11 cellular contexts compared by ENCODE assay signal in the genomic region with DNA sequence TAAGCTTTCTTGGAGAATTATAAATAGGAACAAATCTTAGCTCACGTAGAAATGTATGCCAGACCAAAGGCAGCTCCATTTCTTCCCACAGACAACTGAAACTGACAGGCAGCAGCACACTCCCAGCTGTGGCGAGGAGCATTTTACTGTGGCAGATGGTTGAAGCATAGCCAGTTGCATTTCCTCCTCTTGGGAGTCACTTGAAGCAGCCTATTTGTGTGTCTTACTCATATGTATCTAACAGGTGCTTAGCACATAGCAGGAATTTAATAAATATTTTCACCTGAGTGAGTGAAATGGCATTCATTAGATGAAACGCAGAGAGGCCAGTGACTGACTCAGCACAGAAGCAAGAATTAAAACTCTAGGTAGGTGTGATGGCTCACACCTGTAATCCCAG. TPM values are rescaled to one million over a fixed set of nuclear protein-coding genes. Genes with fewer than 3 reads are reported as not detected.
DNase-seq lines count a peak whose midpoint lies in the region; ATAC-seq and TF ChIP-seq lines count a peak whose summit lies in the region.
"Had no signal": no experiment of that assay in that cellular context is flagged by ENCODE, and none has a peak within 500 bp of the region (broad histone marks: within the 10 kb centered on the region; RNA-seq: fewer than 3 reads in every experiment).

No MANE protein-coding gene starts in this region.

- peaks cover 3 to 6% (median 5%) of the 10 kb centered on the region in 3 donors for H3K36me3 Mint-ChIP-seq in naive thymus-derived CD8-positive, alpha-beta T cell

- H3K27me3 ChIP-seq in RWPE2 (ENCODE audit: insufficient read depth, poor library complexity, severe bottlenecking) (no peaks in the 10 kb centered on the region), parathyroid adenoma (ENCODE audit: control insufficient read depth, insufficient read depth, low read length) (no peaks in the 10 kb centered on the region), colonic mucosa (no peaks in the 10 kb centered on the region)

- no peak for TF ChIP-seq CTCF in RWPE2 (IDR thresholded peaks at IDR 0.05; ENCODE audit: poor library complexity, severe bottlenecking)
- no peak for TF ChIP-seq CTCF in parathyroid adenoma (IDR thresholded peaks at IDR 0.05)
- no peak for TF ChIP-seq CTCF in colonic mucosa (IDR thresholded peaks at IDR 0.05)

- no peaks in the 10 kb centered on the region for H3K4me1 ChIP-seq in RWPE2 (ENCODE audit: insufficient read depth, poor library complexity, severe bottlenecking)
- H3K4me1 ChIP-seq in parathyroid adenoma, result no peaks in the 10 kb centered on the region
- peaks cover 4% of the 10 kb centered on the region for H3K4me1 ChIP-seq in colonic mucosa

- ATAC-seq in GM19043 (IDR thresholded peaks at IDR 0.05; ENCODE audit: low read depth, unreplicated experiment) (peak; percentile 57), HG02973 (IDR thresholded peaks at IDR 0.05; ENCODE audit: unreplicated experiment) (peak; percentile 61), RWPE2 (ENCODE audit: low read depth) (peak; percentile 47), GM18861 (IDR thresholded peaks at IDR 0.05; ENCODE audit: unreplicated experiment) (no peak)
- ATAC-seq in naive thymus-derived CD8-positive, alpha-beta T cell, result no peak

- no peaks in the 10 kb centered on the region for H3K79me2 ChIP-seq in parathyroid adenoma

- no peak overlapping the region for H3K27ac ChIP-seq in RWPE2 (ENCODE audit: poor library complexity, severe bottlenecking)
- no peak overlapping the region for H3K27ac ChIP-seq in parathyroid adenoma
- no peak overlapping the region for H3K27ac ChIP-seq in colonic mucosa

- H3K4me1 Mint-ChIP-seq in naive thymus-derived CD8-positive, alpha-beta T cell, result no peaks in the 10 kb centered on the region

- H3K9ac ChIP-seq in parathyroid adenoma (no peak overlapping the region), colonic mucosa (ENCODE audit: low read depth in 2 of 2, low read length in 2 of 2) (no peak overlapping the region)
- H3K9ac ChIP-seq: SK-N-SH had no signal

- peaks cover 0 to 9% (median 6%) of the 10 kb centered on the region in 9 donors for H3K9me3 Mint-ChIP-seq in naive thymus-derived CD8-positive, alpha-beta T cell

- H3K27me3 Mint-ChIP-seq in naive thymus-derived CD8-positive, alpha-beta T cell, result peaks cover 0 to 3% (median 0%) of the 10 kb centered on the region in 5 donors
- H3K27me3 Mint-ChIP-seq: stimulated activated naive CD8-positive, alpha-beta T cell treated with anti-CD3 and anti-CD28 coated beads, Interleukin-15, Interleukin-2, amounts not matched to agents 100 ng/mL and 50 ng/mL, for 24 hours had no signal

- no peak overlapping the region for H3K4me3 Mint-ChIP-seq in naive thymus-derived CD8-positive, alpha-beta T cell
- H3K4me3 Mint-ChIP-seq: stimulated activated naive CD8-positive, alpha-beta T cell treated with anti-CD3 and anti-CD28 coated beads, Interleukin-15, Interleukin-2, amounts not matched to agents 100 ng/mL and 50 ng/mL, for 24 hours had no signal

- no peak overlapping the region for H3K27ac Mint-ChIP-seq in naive thymus-derived CD8-positive, alpha-beta T cell
- H3K27ac Mint-ChIP-seq: stimulated activated naive CD8-positive, alpha-beta T cell treated with anti-CD3 and anti-CD28 coated beads, Interleukin-15, Interleukin-2, amounts not matched to agents 100 ng/mL and 50 ng/mL, for 24 hours had no signal

- H3K9me3 ChIP-seq in RWPE2 (ENCODE audit: severe bottlenecking), result peaks cover 3% of the 10 kb centered on the region
- H3K9me3 ChIP-seq in parathyroid adenoma (ENCODE audit: control insufficient read depth, low read length), result no peaks in the 10 kb centered on the region
- H3K9me3 ChIP-seq in colonic mucosa, result no peaks in the 10 kb centered on the region
- H3K9me3 ChIP-seq: SK-N-SH had no signal

- H2AFZ ChIP-seq in parathyroid adenoma, result peak overlapping the region; percentile 28

- intact Hi-C loops in colonic mucosa (cut with DNase I), result loop anchor here (5.0 to 10.0 kb wide), 2 partner anchors 93 to 210 kb away; no protein-coding TSS in a partner anchor

- H3K4me3 ChIP-seq in RWPE2 (ENCODE audit: severe bottlenecking) (no peak overlapping the region), parathyroid adenoma (ENCODE audit: low read depth, low read length) (no peak overlapping the region), colonic mucosa (no peak overlapping the region)

- H3K4me2 ChIP-seq in parathyroid adenoma (ENCODE audit: low read length), result no peak overlapping the region
- H3K4me2 ChIP-seq: SK-N-SH had no signal

- POLR2A ChIA-PET in naive thymus-derived CD8-positive, alpha-beta T cell (lab: Charles Lee), result no interaction called here

- DNase-seq in RWPE2 (ENCODE audit: low spot score), result no peak
- DNase-seq in colonic mucosa, result no peak
- DNase-seq in NK-92 (lab: John Stamatoyannopoulos, UW; ENCODE audit: unreplicated experiment), result no peak
- DNase-seq in naive thymus-derived CD8-positive, alpha-beta T cell, result no peak
- DNase-seq: KG1, SK-N-SH had no signal

- no peaks in the 10 kb centered on the region for H3K36me3 ChIP-seq in RWPE2 (ENCODE audit: low read depth)
- no peaks in the 10 kb centered on the region for H3K36me3 ChIP-seq in parathyroid adenoma (ENCODE audit: control insufficient read depth, insufficient read depth, low read length)
- H3K36me3 ChIP-seq in colonic mucosa, result no peaks in the 10 kb centered on the region

RNA-seq across cellular contexts. Expression of gene MTMR12, which starts 12.3 kb away (rescaled TPM):
- 10 to 100 TPM; 23.2 to 23.8 TPM for total RNA-seq in colonic mucosa
- 10 to 100 TPM; 25.4 to 32.5 TPM for total RNA-seq in naive thymus-derived CD8-positive, alpha-beta T cell
- 10 to 100 TPM; 14.2 to 17.2 (median 14.3) TPM for polyA plus RNA-seq in naive thymus-derived CD8-positive, alpha-beta T cell

Comparison
In these comparisons a context has a peak if more than half of its experiments do, and no peak if none do; other contexts are left out.
1. ATAC-seq: peak in GM19043 (single experiment), HG02973 (single experiment) and RWPE2 (single experiment); none in GM18861 (single experiment) and naive thymus-derived CD8-positive, alpha-beta T cell (0 of 2).